9 cellular contexts compared by ENCODE assay signal in the genomic region with DNA sequence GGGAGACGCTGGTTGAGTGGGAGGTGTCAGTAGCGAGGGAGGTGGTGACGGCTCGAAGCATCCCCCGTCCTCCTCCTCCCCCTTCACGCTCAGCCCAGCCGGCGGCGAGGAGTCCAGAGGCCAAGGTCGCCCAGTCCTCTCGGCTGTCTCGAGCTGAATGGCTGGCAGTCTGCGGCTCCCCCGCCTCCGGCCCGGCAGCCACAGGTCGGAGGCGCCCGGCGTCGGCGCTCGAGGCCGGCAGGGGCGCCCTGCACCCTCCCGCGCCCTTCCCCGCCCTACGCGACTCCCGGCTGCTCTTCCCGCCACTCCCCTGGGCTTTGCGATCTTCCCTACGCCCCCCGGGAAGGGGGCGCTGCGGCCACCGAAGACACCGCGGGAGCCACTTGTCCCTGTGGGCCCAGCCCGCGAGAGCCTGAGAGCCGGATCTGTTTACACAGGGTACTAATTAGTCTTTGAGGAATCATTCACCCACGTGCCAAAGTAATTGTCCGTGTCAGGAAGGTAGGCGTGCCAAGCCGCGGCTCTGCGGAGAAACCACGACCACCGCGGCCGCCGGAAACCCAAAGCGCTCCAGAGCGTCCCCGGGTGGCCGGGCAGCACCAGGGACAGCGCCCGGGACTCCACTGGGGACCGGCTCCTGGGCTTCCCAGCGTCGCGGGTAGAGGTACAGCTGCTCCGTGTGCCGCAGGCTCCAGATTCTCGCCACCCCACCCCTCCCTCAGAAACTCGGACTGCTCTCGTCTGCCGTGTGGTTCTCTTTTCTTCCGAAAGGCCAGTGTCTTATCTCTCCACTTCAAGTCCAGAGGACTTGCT. TPM values are rescaled to one million over a fixed set of nuclear protein-coding genes. Genes with fewer than 3 reads are reported as not detected.
DNase-seq lines count a peak whose midpoint lies in the region; ATAC-seq, FAIRE-seq and TF ChIP-seq lines count a peak whose summit lies in the region.
"Had no signal": no experiment of that assay in that cellular context is flagged by ENCODE, and none has a peak within 500 bp of the region (broad histone marks: within the 10 kb centered on the region; RNA-seq: fewer than 3 reads in every experiment).

A gene (plus strand): TSS at position 133 of the 813 bp plus-strand sequence.

- SMC1A ChIA-PET in GM12878 (lab: Charles Lee; ENCODE audit: uncharacterized antibody, unreplicated experiment): no interaction called here

- H3K9ac ChIP-seq in GM12878 (ENCODE audit: control insufficient read depth, insufficient read depth, low read length): no peak within 1 kb of the TSS

- in situ Hi-C loops in GM12878 (cut with MboI): no loop called here

- BruUV-seq in GM12878 (replicated peaks; lab: Mats Ljungman, UMichigan): no TSS peak

- TF ChIP-seq EP300 in GM12878 (IDR thresholded peaks at IDR 0.05; ENCODE audit: borderline replicate concordance in 1 of 2, control insufficient read depth in 1 of 2, low read depth in 2 of 2, low read length in 2 of 2): no peak

- no peaks in the 10 kb centered on the region for H3K4me1 ChIP-seq in GM12878 (ENCODE audit: control insufficient read depth, insufficient read depth, low read length)

- H3K27ac ChIP-seq in GM12878 (ENCODE audit: control insufficient read depth, insufficient read depth): no peak within 1 kb of the TSS

- peaks cover 0 to 22% (median 3%) of the 10 kb centered on the region in 7 donors for H3K9me3 Mint-ChIP-seq in naive B cell

- H2AFZ ChIP-seq in GM12878 (ENCODE audit: control insufficient read depth, low read depth, low read length): no peak within 1 kb of the TSS

- no peaks in the 10 kb centered on the region for H3K36me3 ChIP-seq in GM12878 (ENCODE audit: control insufficient read depth in 2 of 2, insufficient read depth in 2 of 2, low read length in 1 of 2)

- ATAC-seq in GM12878: peak; percentile 43
- no peak for ATAC-seq in naive B cell (ENCODE audit: low read depth in 2 of 2)
- no peak for ATAC-seq in HG03025 (IDR thresholded peaks at IDR 0.05; ENCODE audit: low FRiP score, unreplicated experiment)

- no peak within 1 kb of the TSS for H3K4me2 ChIP-seq in GM12878 (ENCODE audit: control insufficient read depth, insufficient read depth)

- WGBS in GM12878 (ENCODE audit: insufficient coverage, insufficient replicate concordance, low lambda C conversion rate, missing lambda C conversion rate): 12% methylated on average over 63 of the region's 71 CpGs

- H3K27ac Mint-ChIP-seq in naive B cell: peak within 1 kb of the TSS in 4 of 6 donors; percentile 9 to 31 (median 28)

- peak within 1 kb of the TSS in 7 of 8 donors; percentile 2 to 65 (median 37) for H3K4me3 Mint-ChIP-seq in naive B cell

- RAD21 ChIA-PET in GM12878 (lab: Charles Lee; ENCODE audit: unreplicated experiment): no interaction called here

- H3K9me3 ChIP-seq in GM12878 (replicated peaks; ENCODE audit: control insufficient read depth, insufficient read depth, low read length): no peaks in the 10 kb centered on the region; the same call in 2 of the 3 replicates

- no peaks in the 10 kb centered on the region for H3K79me2 ChIP-seq in GM12878 (ENCODE audit: control insufficient read depth, insufficient read depth, low read length)

- no peaks in the 10 kb centered on the region for H4K20me1 ChIP-seq in GM12878 (ENCODE audit: control insufficient read depth, insufficient read depth)

- CTCF ChIA-PET in GM12878 (lab: Yijun Ruan, JAX): no interaction called here

- H3K27me3 ChIP-seq in GM12878 (replicated peaks in 1 of 2; ENCODE audit: control insufficient read depth in 2 of 2, insufficient read depth in 2 of 2, low read length in 1 of 2): peaks cover 17 to 19% of the 10 kb centered on the region in 2 experiments

- POLR2A ChIA-PET in GM12878 (lab: Charles Lee): no interaction called here

- no peak for TF ChIP-seq CTCF in GM12878 (IDR thresholded peaks at IDR 0.05 in 2 of 3, conservative IDR thresholded peaks at IDR 0.05 in 1 of 3; ENCODE audit: control insufficient read depth in 2 of 3, extremely low read depth in 1 of 3, insufficient read depth in 1 of 3, low read depth in 3 of 3, low read length in 3 of 3)

- FAIRE-seq in GM12878 (lab: Jason Lieb, UNC) (no peak), RCC 7860 (lab: Jason Lieb, UNC) (no peak)
- FAIRE-seq: A204.1 had no signal

- DNase-seq in DMS79 treated with DMSO at 0.1 percent for 48 hours (lab: John Stamatoyannopoulos, UW) (peak; percentile 13), DMS79 (lab: John Stamatoyannopoulos, UW) (no peak), NCI-H1105 (lab: John Stamatoyannopoulos, UW) (peak; percentile 36), GM12878 (ENCODE audit: low read depth, low spot score) (no peak), naive B cell (no peak), RCC 7860 (ENCODE audit: low spot score) (no peak)
- no peak for DNase-seq in stimulated activated CD4-positive, alpha-beta T cell treated with anti-CD3 and anti-CD28 coated beads, Interleukin-2, amount 100 ng/mL, for 48 hours

- H3K4me1 Mint-ChIP-seq in naive B cell: peaks cover 10 to 35% (median 34%) of the 10 kb centered on the region in 3 donors

- H3K4me3 ChIP-seq in GM12878: no peak within 1 kb of the TSS

- intact Hi-C loops in GM12878 (cut with micrococcal nuclease; ENCODE audit: unreplicated experiment): no loop called here

- no peak for TF ChIP-seq RAD21 in GM12878 (IDR thresholded peaks at IDR 0.05; ENCODE audit: insufficient read depth, low read depth, low read length)

- peaks cover 65 to 76% (median 74%) of the 10 kb centered on the region in 3 donors for H3K27me3 Mint-ChIP-seq in naive B cell

- peaks cover 0 to 31% of the 10 kb centered on the region in 2 donors for H3K36me3 Mint-ChIP-seq in naive B cell

- no peak for TF ChIP-seq POLR2A in GM12878 (IDR thresholded peaks at IDR 0.05; ENCODE audit: low read depth, low read length)

TF ChIP-seq in GM12878, 131 proteins besides CTCF, POLR2A, EP300 and RAD21:
- peak; percentile 89 for TF ChIP-seq SUZ12 (IDR thresholded peaks at IDR 0.05; ENCODE audit: unreplicated experiment)
- TF ChIP-seq, protein P1, sequence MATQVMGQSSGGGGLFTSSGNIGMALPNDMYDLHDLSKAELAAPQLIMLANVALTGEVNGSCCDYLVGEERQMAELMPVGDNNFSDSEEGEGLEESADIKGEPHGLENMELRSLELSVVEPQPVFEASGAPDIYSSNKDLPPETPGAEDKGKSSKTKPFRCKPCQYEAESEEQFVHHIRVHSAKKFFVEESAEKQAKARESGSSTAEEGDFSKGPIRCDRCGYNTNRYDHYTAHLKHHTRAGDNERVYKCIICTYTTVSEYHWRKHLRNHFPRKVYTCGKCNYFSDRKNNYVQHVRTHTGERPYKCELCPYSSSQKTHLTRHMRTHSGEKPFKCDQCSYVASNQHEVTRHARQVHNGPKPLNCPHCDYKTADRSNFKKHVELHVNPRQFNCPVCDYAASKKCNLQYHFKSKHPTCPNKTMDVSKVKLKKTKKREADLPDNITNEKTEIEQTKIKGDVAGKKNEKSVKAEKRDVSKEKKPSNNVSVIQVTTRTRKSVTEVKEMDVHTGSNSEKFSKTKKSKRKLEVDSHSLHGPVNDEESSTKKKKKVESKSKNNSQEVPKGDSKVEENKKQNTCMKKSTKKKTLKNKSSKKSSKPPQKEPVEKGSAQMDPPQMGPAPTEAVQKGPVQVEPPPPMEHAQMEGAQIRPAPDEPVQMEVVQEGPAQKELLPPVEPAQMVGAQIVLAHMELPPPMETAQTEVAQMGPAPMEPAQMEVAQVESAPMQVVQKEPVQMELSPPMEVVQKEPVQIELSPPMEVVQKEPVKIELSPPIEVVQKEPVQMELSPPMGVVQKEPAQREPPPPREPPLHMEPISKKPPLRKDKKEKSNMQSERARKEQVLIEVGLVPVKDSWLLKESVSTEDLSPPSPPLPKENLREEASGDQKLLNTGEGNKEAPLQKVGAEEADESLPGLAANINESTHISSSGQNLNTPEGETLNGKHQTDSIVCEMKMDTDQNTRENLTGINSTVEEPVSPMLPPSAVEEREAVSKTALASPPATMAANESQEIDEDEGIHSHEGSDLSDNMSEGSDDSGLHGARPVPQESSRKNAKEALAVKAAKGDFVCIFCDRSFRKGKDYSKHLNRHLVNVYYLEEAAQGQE (IDR thresholded peaks at IDR 0.05; ENCODE audit: low read depth, low read length): peak; percentile 86
- TF ChIP-seq, protein P2, sequence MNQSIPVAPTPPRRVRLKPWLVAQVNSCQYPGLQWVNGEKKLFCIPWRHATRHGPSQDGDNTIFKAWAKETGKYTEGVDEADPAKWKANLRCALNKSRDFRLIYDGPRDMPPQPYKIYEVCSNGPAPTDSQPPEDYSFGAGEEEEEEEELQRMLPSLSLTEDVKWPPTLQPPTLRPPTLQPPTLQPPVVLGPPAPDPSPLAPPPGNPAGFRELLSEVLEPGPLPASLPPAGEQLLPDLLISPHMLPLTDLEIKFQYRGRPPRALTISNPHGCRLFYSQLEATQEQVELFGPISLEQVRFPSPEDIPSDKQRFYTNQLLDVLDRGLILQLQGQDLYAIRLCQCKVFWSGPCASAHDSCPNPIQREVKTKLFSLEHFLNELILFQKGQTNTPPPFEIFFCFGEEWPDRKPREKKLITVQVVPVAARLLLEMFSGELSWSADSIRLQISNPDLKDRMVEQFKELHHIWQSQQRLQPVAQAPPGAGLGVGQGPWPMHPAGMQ (IDR thresholded peaks at IDR 0.05; ENCODE audit: borderline replicate concordance): no peak

RNA-seq across cellular contexts. Expression of the gene that starts here (rescaled TPM):
- 0.48 and 0.49 TPM in 2 replicates for total RNA-seq in GM12878 (2013; cell fraction: nucleolus; rRNA removed)
- total RNA-seq in GM12878 (2014; rRNA removed) (not detected in 2 replicates), GM12878 (2014; rRNA removed; fragmentation: Illumina TruSeq; extraction: Trizol) (not detected in 2 replicates), GM12878 (2021) (not detected in 2 replicates)
- polyA plus RNA-seq in GM12878 (2011; ENCODE audit: low read depth): not detected
- polyA plus RNA-seq in GM12878 (2011; rRNA removed) (0.34 and 0.50 TPM in 2 replicates), GM12878 (2014; fragmentation: Illumina TruSeq; extraction: Trizol) (0.06 TPM in 1 of 2 replicates, not detected in the other), GM12878 (2014; fragmentation: Nextera tagmentation; extraction: Ambion mirVana) (not detected), GM12878 (2014; rRNA removed) (not detected in 2 replicates), GM12878 (2016; fragmentation: Nextera tagmentation; extraction: Ambion mirVana) (not detected), naive B cell (ENCODE audit: low read depth in 6 of 6) (not detected)
- 0.05 and 0.12 TPM in 2 replicates for polyA plus RNA-seq in GM12878 (2011; cell fraction: cytosol; rRNA removed)
- 0.22 and 0.48 TPM in 2 replicates for polyA plus RNA-seq in GM12878 (2011; cell fraction: nucleus; rRNA removed)
- not detected in 2 replicates for polyA plus RNA-seq in GM12878 (2012)
- polyA minus RNA-seq in GM12878 (2011; rRNA and poly(A)+ RNA removed): 0.15 and 0.31 TPM in 2 replicates
- not detected in 2 replicates for polyA minus RNA-seq in GM12878 (2011; cell fraction: cytosol; rRNA and poly(A)+ RNA removed)
- polyA minus RNA-seq in GM12878 (2011; cell fraction: nucleus; rRNA and poly(A)+ RNA removed): 0.67 TPM in 1 of 2 replicates, not detected in the other

Comparison
In these comparisons a context has a peak if more than half of its experiments do, and no peak if none do; other contexts are left out.
1. DNase-seq: peak in DMS79 treated with DMSO at 0.1 percent for 48 hours (single experiment) and NCI-H1105 (single experiment); none in DMS79 (single experiment), GM12878 (single experiment), naive B cell (single experiment), RCC 7860 (single experiment) and stimulated activated CD4-positive, alpha-beta T cell treated with anti-CD3 and anti-CD28 coated beads, Interleukin-2, amount 100 ng/mL, for 48 hours (0 of 2).
2. Peak in ATAC-seq in GM12878; RNA of the gene not detected or under 1 TPM.